In the genomic region with DNA sequence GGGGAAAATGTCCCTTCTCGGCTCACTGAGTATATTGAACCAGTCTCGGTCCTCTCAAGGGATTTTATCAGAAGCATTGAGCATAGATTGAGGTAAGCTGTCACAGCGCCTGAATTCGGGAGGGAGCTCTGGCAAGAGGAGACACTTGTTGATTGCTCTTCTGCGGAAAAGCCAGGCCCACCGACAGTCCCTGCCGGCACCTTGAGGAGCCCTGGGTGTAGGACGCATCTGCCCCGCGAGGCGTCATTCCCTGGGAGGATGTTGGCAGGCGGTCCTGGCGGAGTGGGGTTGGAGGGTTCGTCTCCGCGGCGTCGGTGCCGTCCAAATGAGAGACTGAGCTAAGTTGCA, we compare ENCODE assay signal across 8 cellular contexts. TPM values are rescaled to one million over a fixed set of nuclear protein-coding genes. Genes with fewer than 3 reads are reported as not detected.
DNase-seq lines count a peak whose midpoint lies in the region; ATAC-seq, FAIRE-seq and TF ChIP-seq lines count a peak whose summit lies in the region.

No MANE protein-coding gene starts in this region.

- DNase-seq in A172 (ENCODE audit: low spot score): peak; percentile 11
- DNase-seq in GM13976 (ENCODE audit: low spot score): peak; percentile 46
- DNase-seq in RWPE2 (ENCODE audit: low spot score): no peak
- peak; percentile 16 for DNase-seq in amniotic epithelial cell (ENCODE audit: low read depth)
- DNase-seq in heart right ventricle: peak; percentile 28 to 52
- DNase-seq in pancreas: peak; percentile 43 to 82 (median 53)

- no peak for FAIRE-seq in pancreas (lab: Jason Lieb, UNC)

- peaks cover 36% of the 10 kb centered on the region for H3K36me3 ChIP-seq in RWPE2 (ENCODE audit: low read depth)
- peaks cover 0 to 29% (median 0%) of the 10 kb centered on the region in 9 donors for H3K36me3 ChIP-seq in heart right ventricle
- no peaks in the 10 kb centered on the region for H3K36me3 ChIP-seq in pancreas

- H3K4me3 ChIP-seq in RWPE2 (ENCODE audit: severe bottlenecking) (peak overlapping the region; percentile 95), heart right ventricle (peak overlapping the region; percentile 55 to 94 (median 78)), pancreas (peak overlapping the region; percentile 51 to 92 (median 81))

- 1% methylated on average over 19 of the region's 19 CpGs for WGBS in heart right ventricle, 2 donors
- 0% methylated on average over 19 of the region's 19 CpGs for WGBS in pancreas, 2 donors

- ATAC-seq in RWPE2 (ENCODE audit: low read depth) (no peak), heart right ventricle (peak in 3 of 8 donors; percentile 5 to 25 (median 10)), pancreas (peak in 3 of 4 donors; percentile 1 to 6 (median 4)), HG02623 (IDR thresholded peaks at IDR 0.05; ENCODE audit: unreplicated experiment) (no peak), GM18870 (IDR thresholded peaks at IDR 0.05; ENCODE audit: unreplicated experiment) (no peak)

- H3K27ac ChIP-seq in RWPE2 (ENCODE audit: poor library complexity, severe bottlenecking) (peak overlapping the region; percentile 64), heart right ventricle (peak overlapping the region in 9 of 10 donors; percentile 85 to 98 (median 93)), pancreas (peak overlapping the region; percentile 87 to 96 (median 90))

- intact Hi-C loops in heart right ventricle (cut with DNase I) (no loop called here), pancreas (cut with DNase I) (no loop called here)

- in situ Hi-C loops in GM13976 (cut with MboI; ENCODE audit: low sequenced_read_pairs, unreplicated experiment): no loop called here

- no peaks in the 10 kb centered on the region for H3K27me3 ChIP-seq in RWPE2 (ENCODE audit: insufficient read depth, poor library complexity, severe bottlenecking)
- no peaks in the 10 kb centered on the region for H3K27me3 ChIP-seq in heart right ventricle
- no peaks in the 10 kb centered on the region for H3K27me3 ChIP-seq in pancreas

- peaks cover 15% of the 10 kb centered on the region for H3K4me1 ChIP-seq in RWPE2 (ENCODE audit: insufficient read depth, poor library complexity, severe bottlenecking)
- H3K4me1 ChIP-seq in heart right ventricle: peaks cover 5 to 48% (median 36%) of the 10 kb centered on the region in 9 donors
- H3K4me1 ChIP-seq in pancreas: peaks cover 22 to 40% (median 38%) of the 10 kb centered on the region in 3 donors

- H3K9me3 ChIP-seq in RWPE2 (ENCODE audit: severe bottlenecking) (no peaks in the 10 kb centered on the region), heart right ventricle (no peaks in the 10 kb centered on the region), pancreas (no peaks in the 10 kb centered on the region)

- peak; percentile 2 for TF ChIP-seq CTCF in GM13976 (IDR thresholded peaks at IDR 0.05; ENCODE audit: borderline replicate concordance, control extremely low read depth, extremely low read depth, insufficient read depth, missing control alignments)
- TF ChIP-seq CTCF in RWPE2 (IDR thresholded peaks at IDR 0.05; ENCODE audit: poor library complexity, severe bottlenecking): no peak
- no peak for TF ChIP-seq CTCF in heart right ventricle (IDR thresholded peaks at IDR 0.05)
- no peak for TF ChIP-seq CTCF in pancreas (IDR thresholded peaks at IDR 0.05)

RNA-seq across cellular contexts. Expression of gene FBXO9, which starts 0.8 kb away (rescaled TPM):
- total RNA-seq in A172 (2014; rRNA removed; shearing (Covaris generic)): 27.6 and 41.3 TPM in 2 replicates
- 10 to 100 TPM; 46.5 to 80.8 (median 63.0) TPM for total RNA-seq in heart right ventricle
- 10 to 100 TPM; 16.8 to 34.0 TPM for polyA plus RNA-seq in heart right ventricle
- 10 to 100 TPM; 38.0 to 66.1 (median 50.8) TPM for total RNA-seq in pancreas
- polyA plus RNA-seq in pancreas: 10 to 100 TPM; 30.9 to 51.5 TPM

RNA-seq across cellular contexts. Expression of gene CILK1, which starts 4.4 kb away (rescaled TPM):
- 6.0 and 8.5 TPM in 2 replicates for total RNA-seq in A172 (2014; rRNA removed; shearing (Covaris generic))
- total RNA-seq in heart right ventricle (10 to 100 TPM in 5 of 10 donors, 1 to 10 TPM in 5; 6.6 to 14.4 (median 10.2) TPM), pancreas (1 to 10 TPM; 3.5 to 9.0 (median 5.2) TPM)
- polyA plus RNA-seq in heart right ventricle (1 to 10 TPM; 1.1 to 4.5 TPM), pancreas (1 to 10 TPM; 2.7 to 2.9 TPM)

Comparison
In these comparisons a context has a peak if more than half of its experiments do, and no peak if none do; other contexts are left out.
1. ATAC-seq: peak in pancreas (3 of 4); none in RWPE2 (single experiment), HG02623 (single experiment) and GM18870 (single experiment).
2. Peak in every context shown above with its lines, with median percentiles within 50 percentile points of each other: H3K27ac ChIP-seq and H3K4me3 ChIP-seq.